In the genomic region with DNA sequence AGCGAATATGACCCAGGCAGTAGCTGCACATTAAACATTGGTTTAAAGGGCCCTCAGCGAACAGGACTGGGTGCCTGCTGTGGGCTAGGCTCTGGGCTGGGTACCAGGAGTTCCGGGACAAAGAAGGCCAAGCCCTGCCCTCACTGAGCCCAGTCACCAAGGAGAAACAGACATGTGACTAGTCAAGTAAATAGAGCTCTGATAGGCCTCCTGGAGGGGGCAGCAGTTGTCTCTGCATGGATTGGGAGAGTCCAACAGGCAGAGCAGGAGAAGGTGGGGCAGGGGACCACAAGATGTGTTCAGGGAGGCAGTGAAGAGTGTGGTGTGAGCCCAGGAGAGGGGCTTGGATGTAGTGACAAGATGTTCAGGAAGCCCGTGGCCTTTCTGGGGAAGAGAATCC, we compare ENCODE assay signal across 9 cellular contexts. TPM values are rescaled to one million over a fixed set of nuclear protein-coding genes. Genes with fewer than 3 reads are reported as not detected.
A peak's percentile ranks its signal among the peaks of the same experiment; 100 is the strongest.
DNase-seq lines count a peak whose midpoint lies in the region; ATAC-seq and TF ChIP-seq lines count a peak whose summit lies in the region.
"Had no signal": no experiment of that assay in that cellular context is flagged by ENCODE, and none has a peak within 500 bp of the region (broad histone marks: within the 10 kb centered on the region; RNA-seq: fewer than 3 reads in every experiment).

No MANE protein-coding gene starts in this region.

- no peaks in the 10 kb centered on the region for H3K9me3 ChIP-seq in vagina

- peaks cover 63% of the 10 kb centered on the region for H3K4me1 ChIP-seq in vagina

- H3K36me3 ChIP-seq in GM06990 (ENCODE audit: control insufficient read depth, insufficient read depth, low read length) (peaks cover 2% of the 10 kb centered on the region), vagina (no peaks in the 10 kb centered on the region)

- H3K27ac ChIP-seq in vagina = peak overlapping the region; percentile 14

- in situ Hi-C loops in ACHN (cut with HindIII; ENCODE audit: low pct_ligation_motif_present, low pct_unique_long_range_greater_than_20kb, low sequenced_read_pairs) = no loop called here

- DNase-seq in ACHN = peak; percentile 74
- DNase-seq in GM06990 (ENCODE audit: extremely low read depth, insufficient read length) = no peak
- peak; percentile 37 for DNase-seq in SHP77 treated with DMSO at 0.1 percent for 48 hours (lab: John Stamatoyannopoulos, UW)
- peak; percentile 44 to 78 for DNase-seq in foreskin fibroblast
- no peak for DNase-seq in vagina (ENCODE audit: extremely low spot score in 2 of 2)
- no peak for DNase-seq in T-helper 9 cell

- H3K4me3 ChIP-seq in GM06990 (replicated peaks; ENCODE audit: low read depth, low read length) (no peak overlapping the region), foreskin fibroblast (ENCODE audit: low read depth in 1 of 2, low read length in 2 of 2) (peak overlapping the region; percentile 1 to 33), vagina (peak overlapping the region in 1 of 2 donors; percentile 1)

- ATAC-seq in GM19463 (IDR thresholded peaks at IDR 0.05; ENCODE audit: unreplicated experiment) (no peak), GM21367 (IDR thresholded peaks at IDR 0.05; ENCODE audit: unreplicated experiment) (no peak)

- H3K27me3 ChIP-seq in GM06990 (replicated peaks; ENCODE audit: control insufficient read depth, insufficient read depth, low read length) (no peaks in the 10 kb centered on the region), vagina (no peaks in the 10 kb centered on the region)

- TF ChIP-seq POLR2A in vagina (IDR thresholded peaks at IDR 0.05) = no peak

- TF ChIP-seq CTCF in GM06990 (IDR thresholded peaks at IDR 0.05; ENCODE audit: insufficient read depth, low read length, poor library complexity, severe bottlenecking) (peak; percentile 4), foreskin fibroblast (IDR thresholded peaks at IDR 0.05; ENCODE audit: low read depth, low read length) (peak; percentile 44), vagina (IDR thresholded peaks at IDR 0.05) (no peak)

- intact Hi-C loops in vagina (cut with DNase I) = no loop called here

RNA-seq across cellular contexts. Expression of a gene that starts 3.1 kb away (rescaled TPM):
- total RNA-seq in vagina = 77.8 TPM

RNA-seq across cellular contexts. Expression of a gene that starts 42.3 kb away (rescaled TPM):
- total RNA-seq in vagina = 4.4 TPM
- total RNA-seq: dermis microvascular lymphatic vessel endothelial cell had no signal

RNA-seq across cellular contexts. Expression of a gene that starts 42.4 kb away (rescaled TPM):
- total RNA-seq in vagina = not detected
- total RNA-seq: dermis microvascular lymphatic vessel endothelial cell had no signal

Comparison
In these comparisons a context has a peak if more than half of its experiments do, and no peak if none do; other contexts are left out.
1. DNase-seq: peak in ACHN (single experiment), SHP77 treated with DMSO at 0.1 percent for 48 hours (single experiment) and foreskin fibroblast (2 of 2); none in GM06990 (single experiment), vagina (0 of 2) and T-helper 9 cell (single experiment).
2. CTCF ChIP-seq: peak in GM06990 (single experiment) and foreskin fibroblast (single experiment); none in vagina (0 of 3).